18 cellular contexts compared by ENCODE assay signal in genomic region chr21:26513212-26513611, GRCh38. TPM values are rescaled to one million over a fixed set of nuclear protein-coding genes. Genes with fewer than 3 reads are reported as not detected.
DNase-seq lines count a peak whose midpoint lies in the region; ATAC-seq, FAIRE-seq and TF ChIP-seq lines count a peak whose summit lies in the region.
"Had no signal": no experiment of that assay in that cellular context is flagged by ENCODE, and none has a peak within 500 bp of the region (broad histone marks: within the 10 kb centered on the region; RNA-seq: fewer than 3 reads in every experiment).

No MANE protein-coding gene starts in this region.

- H4K91ac ChIP-seq in H9 (ENCODE audit: insufficient read length, low read depth, low read length), result no peak overlapping the region

- no peak overlapping the region for H4K5ac ChIP-seq in H9 (ENCODE audit: insufficient read length, low read depth, low read length)

- H3K79me1 ChIP-seq in H9 (ENCODE audit: insufficient read depth, low read depth, low read length, poor library complexity, severe bottlenecking), result no peaks in the 10 kb centered on the region

- peaks cover 4 to 6% (median 5%) of the 10 kb centered on the region in 3 experiments; a peak in 5 of 7 replicates for H3K36me3 Mint-ChIP-seq in H9 (ENCODE audit: insufficient read depth in 1 of 3, low read depth in 3 of 3)
- H3K36me3 Mint-ChIP-seq in astrocyte (ENCODE audit: low read depth, unreplicated experiment), result peaks cover under 1% of the 10 kb centered on the region

- peaks cover under 1 to 3% of the 10 kb centered on the region in 2 experiments; a peak in 3 of 5 replicates for H3K9me3 Mint-ChIP-seq in H9
- peaks cover 2% of the 10 kb centered on the region for H3K9me3 Mint-ChIP-seq in astrocyte (ENCODE audit: unreplicated experiment)
- H3K9me3 Mint-ChIP-seq: activated T-cell treated with anti-CD3 and anti-CD28 coated beads, Interleukin-2, amount 50 U/mL, for 24 hours had no signal

- no peak overlapping the region for H3K27ac ChIP-seq in H9 (ENCODE audit: insufficient read length, low read depth, low read length)
- no peak overlapping the region for H3K27ac ChIP-seq in astrocyte (ENCODE audit: low read depth, low read length)

- H3K56ac ChIP-seq in H9 (ENCODE audit: insufficient read length, low read depth, low read length), result no peak overlapping the region

- no peaks in the 10 kb centered on the region for H3K9me3 ChIP-seq in H9 (ENCODE audit: control insufficient read depth, low read depth, low read length)
- no peaks in the 10 kb centered on the region for H3K9me3 ChIP-seq in astrocyte (ENCODE audit: insufficient read depth, low read depth, low read length)

- H3K4me3 Mint-ChIP-seq in H9, result no peak overlapping the region; a peak in 1 of 5 replicates
- no peak overlapping the region for H3K4me3 Mint-ChIP-seq in astrocyte (ENCODE audit: unreplicated experiment)
- H3K4me3 Mint-ChIP-seq: activated T-cell treated with anti-CD3 and anti-CD28 coated beads, Interleukin-2, amount 50 U/mL, for 24 hours; dendritic cell treated with granulocyte-macrophage colony-stimulating factor and Interleukin-4, amounts not matched to agents 40 ng/mL and 50 ng/mL, for 4 days had no signal

- peaks cover 15 to 20% of the 10 kb centered on the region in 2 experiments for H3K4me1 Mint-ChIP-seq in H9
- H3K4me1 Mint-ChIP-seq in astrocyte (ENCODE audit: low read depth, unreplicated experiment), result no peaks in the 10 kb centered on the region

- no peak overlapping the region for H2AK5ac ChIP-seq in H9 (ENCODE audit: insufficient read length, low read length)

- no peaks in the 10 kb centered on the region for H3K23me2 ChIP-seq in H9 (ENCODE audit: insufficient read length, low read depth, low read length, poor library complexity, severe bottlenecking)

- H2BK15ac ChIP-seq in H9 (ENCODE audit: low read depth, low read length), result no peak overlapping the region

- WGBS in H9 (ENCODE audit: extremely low coverage, insufficient read length, low lambda C conversion rate), result no CpG with 5 or more reads among the region's 1 CpG

- peak overlapping the region in 1 of 3 experiments; percentile 3; a peak in 3 of 7 replicates for H3K27ac Mint-ChIP-seq in H9
- peak overlapping the region; percentile 8 for H3K27ac Mint-ChIP-seq in astrocyte (ENCODE audit: unreplicated experiment)
- H3K27ac Mint-ChIP-seq: activated T-cell treated with anti-CD3 and anti-CD28 coated beads, Interleukin-2, amount 50 U/mL, for 24 hours; dendritic cell treated with granulocyte-macrophage colony-stimulating factor and Interleukin-4, amounts not matched to agents 40 ng/mL and 50 ng/mL, for 4 days had no signal

- H4K20me1 ChIP-seq in H9 (ENCODE audit: control insufficient read depth, insufficient read depth, insufficient read length) (no peaks in the 10 kb centered on the region), astrocyte (ENCODE audit: insufficient read depth, low read length) (no peaks in the 10 kb centered on the region)

- H2BK12ac ChIP-seq in H9 (ENCODE audit: insufficient read length, low read depth, low read length), result no peak overlapping the region

- no peak overlapping the region for H3K9ac ChIP-seq in H9 (ENCODE audit: extremely low read depth, insufficient read length, low read length)
- H3K9ac ChIP-seq in astrocyte (ENCODE audit: low read length), result no peak overlapping the region

- H2BK5ac ChIP-seq in H9 (ENCODE audit: insufficient read length, low read length), result peak overlapping the region; percentile 14

- no peaks in the 10 kb centered on the region for H3K36me3 ChIP-seq in astrocyte (ENCODE audit: insufficient read depth, low read length)

- H3K27me3 Mint-ChIP-seq in H9 (ENCODE audit: low read depth) (no peaks in the 10 kb centered on the region), astrocyte (ENCODE audit: low read depth, unreplicated experiment) (no peaks in the 10 kb centered on the region)
- H3K27me3 Mint-ChIP-seq: activated T-cell treated with anti-CD3 and anti-CD28 coated beads, Interleukin-2, amount 50 U/mL, for 24 hours; dendritic cell treated with granulocyte-macrophage colony-stimulating factor and Interleukin-4, amounts not matched to agents 40 ng/mL and 50 ng/mL, for 4 days had no signal

- H3K4ac ChIP-seq in H9 (ENCODE audit: low read depth, low read length), result no peak overlapping the region

- no peak overlapping the region for H3K4me2 ChIP-seq in H9 (ENCODE audit: insufficient read depth, insufficient read length, low read length)
- no peak overlapping the region for H3K4me2 ChIP-seq in astrocyte (ENCODE audit: low read length)

- no peak overlapping the region for H3K23ac ChIP-seq in H9 (ENCODE audit: insufficient read length, low read depth, low read length)

- H2AFZ ChIP-seq in H9 (ENCODE audit: low read length) (no peak overlapping the region), astrocyte (ENCODE audit: low read depth, low read length) (no peak overlapping the region)

- peak overlapping the region; percentile 13; the same call in 1 of the 2 replicates for H3K14ac ChIP-seq in H9 (ENCODE audit: insufficient read depth, low read length)

- H4K8ac ChIP-seq in H9 (replicated peaks; ENCODE audit: insufficient read length, low read depth, low read length), result no peak overlapping the region

- no peak for TF ChIP-seq CTCF in H9 (conservative IDR thresholded peaks at IDR 0.05)
- TF ChIP-seq CTCF in astrocyte (IDR thresholded peaks at IDR 0.05; ENCODE audit: insufficient read depth, low read depth, low read length), result no peak

- no peaks in the 10 kb centered on the region for H3K79me2 ChIP-seq in H9 (ENCODE audit: insufficient read depth, low read length)
- no peaks in the 10 kb centered on the region for H3K79me2 ChIP-seq in astrocyte (ENCODE audit: insufficient read depth, low read length)

- H3K27me3 ChIP-seq in H9 (ENCODE audit: insufficient read depth, low read length), result no peaks in the 10 kb centered on the region
- no peaks in the 10 kb centered on the region for H3K27me3 ChIP-seq in astrocyte (ENCODE audit: insufficient read depth, low read length)

- H2BK120ac ChIP-seq in H9 (ENCODE audit: low read depth, low read length, poor library complexity, severe bottlenecking), result no peak overlapping the region

- no peak overlapping the region for H3T11ph ChIP-seq in H9 (ENCODE audit: low read length)

- DNase-seq in H9 (no peak), astrocyte (ENCODE audit: low read depth) (peak; percentile 70), fibroblast of peridontal ligament (ENCODE audit: extremely low read depth) (peak; percentile 46), stromal cell of bone marrow (ENCODE audit: low read depth) (peak; percentile 77), NCI-H128 (lab: John Stamatoyannopoulos, UW; ENCODE audit: unreplicated experiment) (no peak)
- no peak for DNase-seq in NK-92 treated with Interleukin-12 subunit alpha and Interleukin-12 subunit beta, amount 100 ng/mL, for 24 hours (lab: John Stamatoyannopoulos, UW)
- DNase-seq: activated CD4-positive, alpha-beta T cell treated with anti-CD3 and anti-CD28 coated beads, Interleukin-2, amount 50 U/mL, for 48 hours; activated T-cell treated with anti-CD3 and anti-CD28 coated beads, Interleukin-2, amount 50 U/mL, for 24 hours; C1 segment of cervical spinal cord; foreskin melanocyte; mesendoderm; NCI-H2029; NCI-H526 treated with DMSO at 0.1 percent for 48 hours; retina had no signal

- H3K4me3 ChIP-seq in astrocyte (ENCODE audit: insufficient read depth, low read depth, low read length), result no peak overlapping the region

- FAIRE-seq in astrocyte (lab: Jason Lieb, UNC), result no peak
- FAIRE-seq: TTC549 had no signal

- no peak overlapping the region for H3K18ac ChIP-seq in H9 (ENCODE audit: insufficient read length, low read depth, low read length)

- no peak overlapping the region for H2BK20ac ChIP-seq in H9 (ENCODE audit: low read depth, low read length, poor library complexity, severe bottlenecking)

- peaks cover 9% of the 10 kb centered on the region; the same call in 1 of the 2 replicates for H3K4me1 ChIP-seq in H9 (ENCODE audit: insufficient read depth, low read length)
- H3K4me1 ChIP-seq in astrocyte (ENCODE audit: insufficient read depth, low read length), result no peaks in the 10 kb centered on the region

- no peak for ATAC-seq in GM18867 (IDR thresholded peaks at IDR 0.05; ENCODE audit: unreplicated experiment)
- ATAC-seq in HG03159 (IDR thresholded peaks at IDR 0.05; ENCODE audit: unreplicated experiment), result no peak

RNA-seq across cellular contexts. Expression of gene CYYR1, which starts 59.9 kb away (rescaled TPM):
- total RNA-seq in H9 (2021) (13.1 and 13.6 TPM in 2 replicates), astrocyte (3.3 and 4.7 TPM in 2 replicates)

Comparison
In these comparisons a context has a peak if more than half of its experiments do, and no peak if none do; other contexts are left out.
1. DNase-seq: peak in astrocyte (single experiment), fibroblast of peridontal ligament (single experiment) and stromal cell of bone marrow (single experiment); none in H9 (single experiment), NCI-H128 (single experiment) and NK-92 treated with Interleukin-12 subunit alpha and Interleukin-12 subunit beta, amount 100 ng/mL, for 24 hours (single experiment).